ENCODE assay signal across 10 cellular contexts in the genomic region with DNA sequence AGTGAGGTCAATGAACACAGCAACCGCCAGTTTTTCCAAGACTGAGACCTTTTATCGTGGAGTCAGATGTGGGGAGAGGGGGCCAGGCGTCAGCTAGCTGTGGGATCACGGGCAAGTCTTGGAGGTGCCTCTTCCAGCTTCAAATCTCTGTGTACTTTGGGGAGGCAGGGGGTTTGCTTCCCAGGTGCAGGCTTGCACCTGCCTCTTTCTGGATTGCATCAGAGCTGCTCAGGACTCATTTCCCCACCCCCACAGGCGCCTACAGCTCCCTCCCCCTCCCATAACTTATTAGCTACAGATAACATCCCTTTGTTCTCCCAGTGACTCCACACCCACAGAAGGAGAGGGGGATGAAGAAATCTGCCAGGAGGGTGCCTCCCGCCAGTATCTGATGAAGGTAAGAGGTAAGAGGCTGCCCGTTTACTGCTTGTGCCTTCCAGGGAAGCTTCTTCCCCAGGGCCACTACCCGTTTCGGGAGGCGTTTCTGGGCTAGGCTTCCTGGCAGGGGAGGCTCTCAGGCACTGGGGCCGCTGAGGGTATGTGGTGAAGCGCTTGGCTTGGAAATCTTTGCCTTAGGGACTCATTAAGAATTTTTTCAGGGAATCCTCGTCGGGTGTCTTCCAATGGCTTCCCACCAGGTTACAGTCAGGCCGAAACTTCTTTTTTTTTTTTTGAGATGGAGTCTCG. TPM values are rescaled to one million over a fixed set of nuclear protein-coding genes. Genes with fewer than 3 reads are reported as not detected.
DNase-seq lines count a peak whose midpoint lies in the region; ATAC-seq, FAIRE-seq and TF ChIP-seq lines count a peak whose summit lies in the region.
"Had no signal": no experiment of that assay in that cellular context is flagged by ENCODE, and none has a peak within 500 bp of the region (broad histone marks: within the 10 kb centered on the region; RNA-seq: fewer than 3 reads in every experiment).

No MANE protein-coding gene starts in this region.

- H3K9me3 ChIP-seq in right atrium auricular region (peaks cover 0 to 14% of the 10 kb centered on the region in 2 donors), heart right ventricle (peaks cover 0 to 13% (median 0%) of the 10 kb centered on the region in 11 donors), astrocyte (ENCODE audit: insufficient read depth, low read depth, low read length) (no peaks in the 10 kb centered on the region)

- H3K4me1 ChIP-seq in right atrium auricular region (peaks cover 0 to 4% of the 10 kb centered on the region in 2 donors), heart right ventricle (peaks cover 0 to 21% (median 11%) of the 10 kb centered on the region in 9 donors), astrocyte (ENCODE audit: insufficient read depth, low read length) (no peaks in the 10 kb centered on the region)

- H3K27ac ChIP-seq in right atrium auricular region, result no peak overlapping the region
- H3K27ac ChIP-seq in heart right ventricle, result peak overlapping the region in 1 of 10 donors; percentile 34
- H3K27ac ChIP-seq in astrocyte (ENCODE audit: low read depth, low read length), result no peak overlapping the region

- TF ChIP-seq CTCF in right atrium auricular region (IDR thresholded peaks at IDR 0.05), result no peak
- no peak for TF ChIP-seq CTCF in heart right ventricle (IDR thresholded peaks at IDR 0.05)
- no peak for TF ChIP-seq CTCF in astrocyte (IDR thresholded peaks at IDR 0.05; ENCODE audit: insufficient read depth, low read depth, low read length)

- no peaks in the 10 kb centered on the region for H4K20me1 ChIP-seq in astrocyte (ENCODE audit: insufficient read depth, low read length)

- H3K9me3 Mint-ChIP-seq in astrocyte (ENCODE audit: unreplicated experiment), result peaks cover 12% of the 10 kb centered on the region
- H3K9me3 Mint-ChIP-seq in activated naive CD8-positive, alpha-beta T cell treated with anti-CD3 and anti-CD28 coated beads for 36 hours, result peaks cover 7% of the 10 kb centered on the region

- POLR2A ChIA-PET in HEK293T (lab: Yijun Ruan, JAX), result no interaction called here

- H3K4me3 ChIP-seq in right atrium auricular region (no peak overlapping the region), heart right ventricle (peak overlapping the region in 1 of 10 donors; percentile 34), astrocyte (ENCODE audit: insufficient read depth, low read depth, low read length) (no peak overlapping the region)

- DNase-seq in right atrium auricular region (ENCODE audit: low spot score) (peak; percentile 52), heart right ventricle (no peak), astrocyte (ENCODE audit: low read depth) (no peak), left kidney (ENCODE audit: low read depth, low spot score) (peak; percentile 87), NOMO-1 (lab: John Stamatoyannopoulos, UW; ENCODE audit: unreplicated experiment in 2 of 2) (no peak), middle frontal gyrus (ENCODE audit: extremely low spot score, low spot score) (no peak), HEK293T (ENCODE audit: extremely low spot score) (no peak)
- DNase-seq in activated naive CD8-positive, alpha-beta T cell treated with anti-CD3 and anti-CD28 coated beads for 36 hours, result no peak
- DNase-seq: activated T-cell treated with anti-CD3 and anti-CD28 coated beads, Interleukin-2, amount 50 U/mL, for 48 hours; stimulated activated naive B cell treated with anti-CD40 and anti-IgM and Interleukin-4, amounts not matched to agents 10 μg/mL and 1 μg/mL and 100 μg/mL, for 72 hours had no signal

- intact Hi-C loops in heart right ventricle (cut with DNase I), result loop anchor here in 6 of 10 donors (2.0 to 10.0 kb wide), 4 partner anchors 695 to 702 kb away; no protein-coding TSS in a partner anchor

- H3K79me2 ChIP-seq in astrocyte (ENCODE audit: insufficient read depth, low read length), result no peaks in the 10 kb centered on the region

- 69 to 71% methylated on average over 15 to 16 of the region's 16 CpGs for WGBS in heart right ventricle, 2 donors

- H3K36me3 Mint-ChIP-seq in astrocyte (ENCODE audit: low read depth, unreplicated experiment), result peaks cover 3% of the 10 kb centered on the region
- peaks cover 2% of the 10 kb centered on the region for H3K36me3 Mint-ChIP-seq in activated naive CD8-positive, alpha-beta T cell treated with anti-CD3 and anti-CD28 coated beads for 36 hours

- no peaks in the 10 kb centered on the region for H3K27me3 Mint-ChIP-seq in astrocyte (ENCODE audit: low read depth, unreplicated experiment)
- H3K27me3 Mint-ChIP-seq in activated naive CD8-positive, alpha-beta T cell treated with anti-CD3 and anti-CD28 coated beads for 36 hours, result peaks cover 19% of the 10 kb centered on the region

- no peak for FAIRE-seq in astrocyte (lab: Jason Lieb, UNC)

- H3K27me3 ChIP-seq in right atrium auricular region (no peaks in the 10 kb centered on the region), heart right ventricle (no peaks in the 10 kb centered on the region), astrocyte (ENCODE audit: insufficient read depth, low read length) (no peaks in the 10 kb centered on the region)

- H2AFZ ChIP-seq in astrocyte (ENCODE audit: low read depth, low read length), result peak overlapping the region; percentile 14

- H3K9ac ChIP-seq in astrocyte (ENCODE audit: low read length), result no peak overlapping the region

- peak overlapping the region; percentile 79 for H3K27ac Mint-ChIP-seq in astrocyte (ENCODE audit: unreplicated experiment)
- no peak overlapping the region for H3K27ac Mint-ChIP-seq in activated naive CD8-positive, alpha-beta T cell treated with anti-CD3 and anti-CD28 coated beads for 36 hours
- H3K27ac Mint-ChIP-seq: stimulated activated naive B cell treated with anti-CD40 and anti-IgM and Interleukin-4, amounts not matched to agents 10 μg/mL and 1 μg/mL and 100 μg/mL, for 72 hours had no signal

- H3K4me2 ChIP-seq in astrocyte (ENCODE audit: low read length), result no peak overlapping the region

- no peak for ATAC-seq in heart right ventricle
- ATAC-seq: stimulated activated naive B cell treated with anti-CD40 and anti-IgM and Interleukin-4, amounts not matched to agents 10 μg/mL and 1 μg/mL and 100 μg/mL, for 72 hours had no signal

- peaks cover 23% of the 10 kb centered on the region for H3K4me1 Mint-ChIP-seq in astrocyte (ENCODE audit: low read depth, unreplicated experiment)
- H3K4me1 Mint-ChIP-seq in activated naive CD8-positive, alpha-beta T cell treated with anti-CD3 and anti-CD28 coated beads for 36 hours, result no peaks in the 10 kb centered on the region

- H3K4me3 Mint-ChIP-seq in astrocyte (ENCODE audit: unreplicated experiment), result peak overlapping the region; percentile 81
- H3K4me3 Mint-ChIP-seq in activated naive CD8-positive, alpha-beta T cell treated with anti-CD3 and anti-CD28 coated beads for 36 hours, result no peak overlapping the region
- H3K4me3 Mint-ChIP-seq: stimulated activated naive B cell treated with anti-CD40 and anti-IgM and Interleukin-4, amounts not matched to agents 10 μg/mL and 1 μg/mL and 100 μg/mL, for 72 hours had no signal

- H3K36me3 ChIP-seq in right atrium auricular region, result no peaks in the 10 kb centered on the region
- H3K36me3 ChIP-seq in heart right ventricle, result no peaks in the 10 kb centered on the region
- no peaks in the 10 kb centered on the region for H3K36me3 ChIP-seq in astrocyte (ENCODE audit: insufficient read depth, low read length)

- CTCF ChIA-PET in HEK293T (lab: Yijun Ruan, JAX), result interaction anchor here (1.0 kb wide), 1 partner anchor 47 kb away, joined by 3 read pairs; no protein-coding TSS in a partner anchor

TF ChIP-seq in HEK293T, 16 proteins besides CTCF, POLR2A, EP300 and RAD21:
- TF ChIP-seq ELF4 (IDR thresholded peaks at IDR 0.05) (no peak), BHLHE40 (IDR thresholded peaks at IDR 0.05; ENCODE audit: borderline replicate concordance) (no peak), SUZ12 (IDR thresholded peaks at IDR 0.05) (no peak), LEF1 (IDR thresholded peaks at IDR 0.05; ENCODE audit: borderline replicate concordance) (no peak), FOXA1 (IDR thresholded peaks at IDR 0.05) (no peak)

RNA-seq across cellular contexts. Expression of a gene that starts 18.8 kb away (rescaled TPM):
- total RNA-seq in right atrium auricular region (100 to 1,000 TPM; 270 to 370 TPM), heart right ventricle (100 to 1,000 TPM; 170 to 416 (median 253) TPM), astrocyte (80.7 and 85.3 TPM in 2 replicates)
- polyA plus RNA-seq in heart right ventricle, result 100 to 1,000 TPM; 123 to 661 TPM
- 10 to 100 TPM; 68.9 to 82.6 TPM for total RNA-seq in activated naive CD8-positive, alpha-beta T cell treated with anti-CD3 and anti-CD28 coated beads for 36 hours

Comparison
In these comparisons a context has a peak if more than half of its experiments do, and no peak if none do; other contexts are left out.
1. DNase-seq: peak in right atrium auricular region (single experiment) and left kidney (single experiment); none in heart right ventricle (0 of 2), astrocyte (single experiment), activated naive CD8-positive, alpha-beta T cell treated with anti-CD3 and anti-CD28 coated beads for 36 hours (single experiment), NOMO-1 (0 of 2), middle frontal gyrus (single experiment) and HEK293T (single experiment).